In the genomic region with DNA sequence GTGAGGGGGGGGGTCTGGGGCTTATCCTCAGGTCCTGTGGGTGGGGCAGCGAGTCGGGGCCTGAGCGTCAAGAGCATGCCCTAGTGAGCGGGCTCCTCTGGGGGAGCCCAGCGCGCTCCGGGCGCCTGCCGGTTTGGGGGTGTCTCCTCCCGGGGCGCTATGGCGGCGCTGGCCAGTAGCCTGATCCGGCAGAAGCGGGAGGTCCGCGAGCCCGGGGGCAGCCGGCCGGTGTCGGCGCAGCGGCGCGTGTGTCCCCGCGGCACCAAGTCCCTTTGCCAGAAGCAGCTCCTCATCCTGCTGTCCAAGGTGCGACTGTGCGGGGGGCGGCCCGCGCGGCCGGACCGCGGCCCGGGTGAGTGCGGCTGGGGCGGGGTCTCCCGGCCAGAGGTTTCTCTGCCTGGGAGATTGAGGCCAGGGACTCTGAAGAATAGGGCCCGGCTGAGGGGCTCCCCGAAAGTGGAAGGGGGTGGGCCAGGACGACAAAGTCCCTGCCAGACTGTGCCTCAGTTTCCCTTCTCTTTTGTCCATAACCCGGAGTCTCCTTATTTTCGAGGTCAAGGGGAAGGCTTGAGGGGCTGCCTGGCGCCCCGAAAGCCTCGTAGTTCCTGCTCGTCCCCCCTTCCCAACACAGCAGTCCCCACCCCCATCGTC, we compare ENCODE assay signal across 8 cellular contexts. TPM values are rescaled to one million over a fixed set of nuclear protein-coding genes. Genes with fewer than 3 reads are reported as not detected.
DNase-seq lines count a peak whose midpoint lies in the region; ATAC-seq and TF ChIP-seq lines count a peak whose summit lies in the region.

A gene (plus strand): TSS at position 51 of the 651 bp plus-strand sequence. CDS start 109 bp downstream, at position 160.

- no peaks in the 10 kb centered on the region for H4K20me1 ChIP-seq in MM.1S (ENCODE audit: insufficient read depth, low read length)

- peaks cover 29 to 49% of the 10 kb centered on the region in 2 donors for H3K4me1 Mint-ChIP-seq in natural killer cell

- no peak for TF ChIP-seq POLR2A in GM18505 (IDR thresholded peaks at IDR 0.05; ENCODE audit: borderline replicate concordance, extremely low read depth, insufficient read depth, insufficient read length)

- DNase-seq in AG09309 (ENCODE audit: low read depth) (no peak), MM.1S (no peak), natural killer cell (no peak), NOMO-1 treated with DMSO at 0.1 percent for 48 hours (lab: John Stamatoyannopoulos, UW; ENCODE audit: unreplicated experiment) (no peak)
- DNase-seq in effector memory CD4-positive, alpha-beta T cell, result no peak

- H3K27ac ChIP-seq in MM.1S (ENCODE audit: low read length), result no peak within 1 kb of the TSS
- no peak within 1 kb of the TSS for H3K27ac ChIP-seq in effector memory CD4-positive, alpha-beta T cell (ENCODE audit: insufficient read depth, low read length, poor library complexity, severe bottlenecking)

- peak within 1 kb of the TSS; percentile 69 for H3K4me3 Mint-ChIP-seq in natural killer cell

- H3K36me3 ChIP-seq in MM.1S (replicated peaks; ENCODE audit: insufficient read depth, low read length), result no peaks in the 10 kb centered on the region
- no peaks in the 10 kb centered on the region for H3K36me3 ChIP-seq in effector memory CD4-positive, alpha-beta T cell (ENCODE audit: control insufficient read depth, insufficient read depth, low read length)

- H3K27ac Mint-ChIP-seq in natural killer cell, result peak within 1 kb of the TSS; percentile 31 to 48

- no peak for ATAC-seq in natural killer cell
- no peak for ATAC-seq in GM18498 (IDR thresholded peaks at IDR 0.05; ENCODE audit: unreplicated experiment)
- no peak for ATAC-seq in GM18505 (IDR thresholded peaks at IDR 0.05; ENCODE audit: unreplicated experiment)
- no peak for ATAC-seq in HG02763 (IDR thresholded peaks at IDR 0.05; ENCODE audit: unreplicated experiment)

- peaks cover 37 to 45% of the 10 kb centered on the region in 2 donors for H3K27me3 Mint-ChIP-seq in natural killer cell (ENCODE audit: low read depth in 2 of 2)

- no peaks in the 10 kb centered on the region for H3K36me3 Mint-ChIP-seq in natural killer cell

- peak within 1 kb of the TSS; percentile 33; the same call in 1 of the 2 replicates for H3K4me2 ChIP-seq in MM.1S (ENCODE audit: low read depth, low read length)

- peaks cover 10% of the 10 kb centered on the region for H3K4me1 ChIP-seq in MM.1S (ENCODE audit: low read length)
- peaks cover 52% of the 10 kb centered on the region for H3K4me1 ChIP-seq in effector memory CD4-positive, alpha-beta T cell (ENCODE audit: control insufficient read depth, insufficient read depth, low read length, poor library complexity, severe bottlenecking)

- H3K27me3 ChIP-seq in MM.1S (replicated peaks; ENCODE audit: insufficient read depth, low read length), result peaks cover 64% of the 10 kb centered on the region
- H3K27me3 ChIP-seq in effector memory CD4-positive, alpha-beta T cell (replicated peaks; ENCODE audit: control insufficient read depth, insufficient read depth, low read length, poor library complexity, severe bottlenecking), result peaks cover 31% of the 10 kb centered on the region

- peaks cover 14% of the 10 kb centered on the region for H3F3A ChIP-seq in MM.1S (ENCODE audit: insufficient read depth, low read length)

- H3K9me3 ChIP-seq in MM.1S (replicated peaks; ENCODE audit: insufficient read depth, low read length), result no peaks in the 10 kb centered on the region
- no peaks in the 10 kb centered on the region for H3K9me3 ChIP-seq in effector memory CD4-positive, alpha-beta T cell (ENCODE audit: control insufficient read depth, low read length)

- H3K9ac ChIP-seq in MM.1S (ENCODE audit: low read length), result no peak within 1 kb of the TSS

- no peaks in the 10 kb centered on the region for H3K9me2 ChIP-seq in MM.1S (replicated peaks; ENCODE audit: insufficient read depth, low read length)

- no peaks in the 10 kb centered on the region for H3K79me2 ChIP-seq in MM.1S (ENCODE audit: low read length)

- H3K9me3 Mint-ChIP-seq in natural killer cell, result no peaks in the 10 kb centered on the region

- H2AFZ ChIP-seq in MM.1S (ENCODE audit: low read length), result no peak within 1 kb of the TSS

- TF ChIP-seq CTCF in AG09309 (IDR thresholded peaks at IDR 0.05; ENCODE audit: control insufficient read depth, insufficient read depth, low read depth, low read length, missing control alignments), result no peak
- TF ChIP-seq CTCF in MM.1S (IDR thresholded peaks at IDR 0.05; ENCODE audit: low read length), result no peak
- no peak for TF ChIP-seq CTCF in natural killer cell (IDR thresholded peaks at IDR 0.05)

- intact Hi-C loops in natural killer cell (cut with micrococcal nuclease), result loop anchor here (5.0 kb wide), 2 partner anchors 63 to 87 kb away; a partner anchor contains a TSS

- H3K4me3 ChIP-seq in AG09309 (ENCODE audit: control insufficient read depth, low read depth, low read length), result peak within 1 kb of the TSS; percentile 45
- H3K4me3 ChIP-seq in MM.1S (ENCODE audit: low read length), result no peak within 1 kb of the TSS
- peak within 1 kb of the TSS; percentile 32 for H3K4me3 ChIP-seq in effector memory CD4-positive, alpha-beta T cell (ENCODE audit: insufficient read depth, low read depth, low read length, poor library complexity, severe bottlenecking)

RNA-seq across cellular contexts. Expression of the gene that starts here (rescaled TPM):
- 1 to 10 TPM; 1.2 to 4.2 (median 1.9) TPM for total RNA-seq in natural killer cell
